1 cellular context compared by ENCODE assay signal in the genomic region with DNA sequence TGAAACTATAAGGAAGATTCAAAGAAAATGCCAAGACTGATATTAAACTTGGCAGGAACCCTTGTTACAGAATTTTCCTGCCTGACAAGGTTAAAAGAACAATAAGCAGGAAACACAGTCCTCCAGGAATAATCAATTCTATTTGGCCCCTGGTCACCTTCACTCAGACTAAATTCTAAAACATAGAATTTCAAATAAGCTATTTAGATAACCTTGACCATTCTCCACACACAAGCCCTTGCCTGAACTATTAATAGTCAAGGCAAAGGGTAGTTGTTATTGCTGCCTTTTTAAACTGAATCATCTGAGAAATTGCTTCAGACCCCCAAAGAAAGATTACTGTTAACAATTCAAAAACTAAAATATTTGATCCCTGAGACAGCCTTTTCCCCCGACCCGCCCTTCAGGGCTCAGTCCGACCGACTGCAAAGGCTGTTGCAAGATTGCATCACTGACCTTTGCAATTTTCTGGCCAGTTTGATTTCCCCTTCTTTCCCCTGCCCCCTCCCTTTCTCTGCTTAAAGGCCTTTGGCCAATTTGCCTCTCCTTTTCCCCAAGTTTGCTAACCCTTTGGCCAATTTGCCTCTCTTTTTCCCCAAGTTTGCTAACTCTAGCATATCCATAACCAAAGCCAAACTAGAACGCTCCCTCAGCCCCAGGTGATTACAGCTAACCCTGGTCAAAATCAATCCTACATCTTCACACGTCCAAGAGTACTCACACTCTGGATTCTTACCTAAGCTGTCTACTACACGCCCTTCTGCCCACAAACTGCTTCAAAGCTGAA.
TF ChIP-seq lines count a peak whose summit lies in the region.

No MANE protein-coding gene starts in this region.

TF ChIP-seq in K562, 482 proteins besides CTCF, POLR2A, EP300 and RAD21 (continued from another document and continues in another):
- TF ChIP-seq, protein P1, sequence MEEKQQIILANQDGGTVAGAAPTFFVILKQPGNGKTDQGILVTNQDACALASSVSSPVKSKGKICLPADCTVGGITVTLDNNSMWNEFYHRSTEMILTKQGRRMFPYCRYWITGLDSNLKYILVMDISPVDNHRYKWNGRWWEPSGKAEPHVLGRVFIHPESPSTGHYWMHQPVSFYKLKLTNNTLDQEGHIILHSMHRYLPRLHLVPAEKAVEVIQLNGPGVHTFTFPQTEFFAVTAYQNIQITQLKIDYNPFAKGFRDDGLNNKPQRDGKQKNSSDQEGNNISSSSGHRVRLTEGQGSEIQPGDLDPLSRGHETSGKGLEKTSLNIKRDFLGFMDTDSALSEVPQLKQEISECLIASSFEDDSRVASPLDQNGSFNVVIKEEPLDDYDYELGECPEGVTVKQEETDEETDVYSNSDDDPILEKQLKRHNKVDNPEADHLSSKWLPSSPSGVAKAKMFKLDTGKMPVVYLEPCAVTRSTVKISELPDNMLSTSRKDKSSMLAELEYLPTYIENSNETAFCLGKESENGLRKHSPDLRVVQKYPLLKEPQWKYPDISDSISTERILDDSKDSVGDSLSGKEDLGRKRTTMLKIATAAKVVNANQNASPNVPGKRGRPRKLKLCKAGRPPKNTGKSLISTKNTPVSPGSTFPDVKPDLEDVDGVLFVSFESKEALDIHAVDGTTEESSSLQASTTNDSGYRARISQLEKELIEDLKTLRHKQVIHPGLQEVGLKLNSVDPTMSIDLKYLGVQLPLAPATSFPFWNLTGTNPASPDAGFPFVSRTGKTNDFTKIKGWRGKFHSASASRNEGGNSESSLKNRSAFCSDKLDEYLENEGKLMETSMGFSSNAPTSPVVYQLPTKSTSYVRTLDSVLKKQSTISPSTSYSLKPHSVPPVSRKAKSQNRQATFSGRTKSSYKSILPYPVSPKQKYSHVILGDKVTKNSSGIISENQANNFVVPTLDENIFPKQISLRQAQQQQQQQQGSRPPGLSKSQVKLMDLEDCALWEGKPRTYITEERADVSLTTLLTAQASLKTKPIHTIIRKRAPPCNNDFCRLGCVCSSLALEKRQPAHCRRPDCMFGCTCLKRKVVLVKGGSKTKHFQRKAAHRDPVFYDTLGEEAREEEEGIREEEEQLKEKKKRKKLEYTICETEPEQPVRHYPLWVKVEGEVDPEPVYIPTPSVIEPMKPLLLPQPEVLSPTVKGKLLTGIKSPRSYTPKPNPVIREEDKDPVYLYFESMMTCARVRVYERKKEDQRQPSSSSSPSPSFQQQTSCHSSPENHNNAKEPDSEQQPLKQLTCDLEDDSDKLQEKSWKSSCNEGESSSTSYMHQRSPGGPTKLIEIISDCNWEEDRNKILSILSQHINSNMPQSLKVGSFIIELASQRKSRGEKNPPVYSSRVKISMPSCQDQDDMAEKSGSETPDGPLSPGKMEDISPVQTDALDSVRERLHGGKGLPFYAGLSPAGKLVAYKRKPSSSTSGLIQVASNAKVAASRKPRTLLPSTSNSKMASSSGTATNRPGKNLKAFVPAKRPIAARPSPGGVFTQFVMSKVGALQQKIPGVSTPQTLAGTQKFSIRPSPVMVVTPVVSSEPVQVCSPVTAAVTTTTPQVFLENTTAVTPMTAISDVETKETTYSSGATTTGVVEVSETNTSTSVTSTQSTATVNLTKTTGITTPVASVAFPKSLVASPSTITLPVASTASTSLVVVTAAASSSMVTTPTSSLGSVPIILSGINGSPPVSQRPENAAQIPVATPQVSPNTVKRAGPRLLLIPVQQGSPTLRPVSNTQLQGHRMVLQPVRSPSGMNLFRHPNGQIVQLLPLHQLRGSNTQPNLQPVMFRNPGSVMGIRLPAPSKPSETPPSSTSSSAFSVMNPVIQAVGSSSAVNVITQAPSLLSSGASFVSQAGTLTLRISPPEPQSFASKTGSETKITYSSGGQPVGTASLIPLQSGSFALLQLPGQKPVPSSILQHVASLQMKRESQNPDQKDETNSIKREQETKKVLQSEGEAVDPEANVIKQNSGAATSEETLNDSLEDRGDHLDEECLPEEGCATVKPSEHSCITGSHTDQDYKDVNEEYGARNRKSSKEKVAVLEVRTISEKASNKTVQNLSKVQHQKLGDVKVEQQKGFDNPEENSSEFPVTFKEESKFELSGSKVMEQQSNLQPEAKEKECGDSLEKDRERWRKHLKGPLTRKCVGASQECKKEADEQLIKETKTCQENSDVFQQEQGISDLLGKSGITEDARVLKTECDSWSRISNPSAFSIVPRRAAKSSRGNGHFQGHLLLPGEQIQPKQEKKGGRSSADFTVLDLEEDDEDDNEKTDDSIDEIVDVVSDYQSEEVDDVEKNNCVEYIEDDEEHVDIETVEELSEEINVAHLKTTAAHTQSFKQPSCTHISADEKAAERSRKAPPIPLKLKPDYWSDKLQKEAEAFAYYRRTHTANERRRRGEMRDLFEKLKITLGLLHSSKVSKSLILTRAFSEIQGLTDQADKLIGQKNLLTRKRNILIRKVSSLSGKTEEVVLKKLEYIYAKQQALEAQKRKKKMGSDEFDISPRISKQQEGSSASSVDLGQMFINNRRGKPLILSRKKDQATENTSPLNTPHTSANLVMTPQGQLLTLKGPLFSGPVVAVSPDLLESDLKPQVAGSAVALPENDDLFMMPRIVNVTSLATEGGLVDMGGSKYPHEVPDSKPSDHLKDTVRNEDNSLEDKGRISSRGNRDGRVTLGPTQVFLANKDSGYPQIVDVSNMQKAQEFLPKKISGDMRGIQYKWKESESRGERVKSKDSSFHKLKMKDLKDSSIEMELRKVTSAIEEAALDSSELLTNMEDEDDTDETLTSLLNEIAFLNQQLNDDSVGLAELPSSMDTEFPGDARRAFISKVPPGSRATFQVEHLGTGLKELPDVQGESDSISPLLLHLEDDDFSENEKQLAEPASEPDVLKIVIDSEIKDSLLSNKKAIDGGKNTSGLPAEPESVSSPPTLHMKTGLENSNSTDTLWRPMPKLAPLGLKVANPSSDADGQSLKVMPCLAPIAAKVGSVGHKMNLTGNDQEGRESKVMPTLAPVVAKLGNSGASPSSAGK (IDR thresholded peaks at IDR 0.05), result peak; percentile 13; the same call in 1 of the 2 replicates
- TF ChIP-seq ZNF778 (CRISPR knock-in tag; IDR thresholded peaks at IDR 0.05) (no peak), ZNF143 (CRISPR knock-in tag; IDR thresholded peaks at IDR 0.05) (no peak), CEBPB (tag; IDR thresholded peaks at IDR 0.05) (peak; percentile 95), BRD4 (IDR thresholded peaks at IDR 0.05) (0 out of 2 replicates have a peak, but pooled peaks have one; percentile 29), BACH1 (tag; IDR thresholded peaks at IDR 0.05) (peak; percentile 60; the same call in 1 of the 2 replicates), KLF13 (tag; IDR thresholded peaks at IDR 0.05; ENCODE audit: borderline replicate concordance, low read depth) (no peak), SMARCA4 (IDR thresholded peaks at IDR 0.05) (peak; percentile 16; the same call in 1 of the 2 replicates), ZNF695 (CRISPR knock-in tag; IDR thresholded peaks at IDR 0.05) (no peak), ZEB2 (IDR thresholded peaks at IDR 0.05) (peak; percentile 18; the same call in 1 of the 2 replicates), ETV6 (IDR thresholded peaks at IDR 0.05; ENCODE audit: borderline replicate concordance in 1 of 2, low read depth in 2 of 2, low read length in 1 of 2) (peak in 1 of 2 experiments; percentile 56; a peak in 1 of 4 replicates), ETV6 (CRISPR knock-in tag; IDR thresholded peaks at IDR 0.05; ENCODE audit: borderline replicate concordance) (no peak), PTBP1 (IDR thresholded peaks at IDR 0.05; ENCODE audit: low read depth, low read length) (no peak), MYBL2 (IDR thresholded peaks at IDR 0.05; ENCODE audit: low read depth) (no peak), MYBL2 (CRISPR knock-in tag; IDR thresholded peaks at IDR 0.05; ENCODE audit: borderline replicate concordance) (no peak), DMBX1 (CRISPR knock-in tag; IDR thresholded peaks at IDR 0.05; ENCODE audit: borderline replicate concordance) (peak; percentile 80), KLF10 (CRISPR knock-in tag; IDR thresholded peaks at IDR 0.05) (peak; percentile 34; the same call in 1 of the 2 replicates), LEF1 (IDR thresholded peaks at IDR 0.05) (peak; percentile 49; the same call in 1 of the 2 replicates), MECOM (CRISPR knock-in tag; IDR thresholded peaks at IDR 0.05) (peak; percentile 2; the same call in 1 of the 2 replicates), KLF6 (CRISPR knock-in tag; IDR thresholded peaks at IDR 0.05; ENCODE audit: borderline replicate concordance) (peak; percentile 73), PYGO2 (tag; IDR thresholded peaks at IDR 0.05) (peak; percentile 59; the same call in 1 of the 2 replicates), ERF (CRISPR knock-in tag; IDR thresholded peaks at IDR 0.05) (peak; percentile 41; the same call in 1 of the 2 replicates), C11orf30 (IDR thresholded peaks at IDR 0.05; ENCODE audit: low read depth) (no peak), FOSL1 (tag; conservative IDR thresholded peaks at IDR 0.05) (peak; percentile 83), TBL1XR1 (IDR thresholded peaks at IDR 0.05; ENCODE audit: low read length in 2 of 2) (peak in 1 of 2 experiments; percentile 54; a peak in 1 of 4 replicates), OTX1 (CRISPR knock-in tag; IDR thresholded peaks at IDR 0.05) (peak; percentile 85), ZBTB17 (CRISPR knock-in tag; IDR thresholded peaks at IDR 0.05) (peak; percentile 54)
- TF ChIP-seq, protein P2, sequence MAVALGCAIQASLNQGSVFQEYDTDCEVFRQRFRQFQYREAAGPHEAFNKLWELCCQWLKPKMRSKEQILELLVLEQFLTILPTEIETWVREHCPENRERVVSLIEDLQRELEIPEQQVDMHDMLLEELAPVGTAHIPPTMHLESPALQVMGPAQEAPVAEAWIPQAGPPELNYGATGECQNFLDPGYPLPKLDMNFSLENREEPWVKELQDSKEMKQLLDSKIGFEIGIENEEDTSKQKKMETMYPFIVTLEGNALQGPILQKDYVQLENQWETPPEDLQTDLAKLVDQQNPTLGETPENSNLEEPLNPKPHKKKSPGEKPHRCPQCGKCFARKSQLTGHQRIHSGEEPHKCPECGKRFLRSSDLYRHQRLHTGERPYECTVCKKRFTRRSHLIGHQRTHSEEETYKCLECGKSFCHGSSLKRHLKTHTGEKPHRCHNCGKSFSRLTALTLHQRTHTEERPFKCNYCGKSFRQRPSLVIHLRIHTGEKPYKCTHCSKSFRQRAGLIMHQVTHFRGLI (CRISPR knock-in tag; IDR thresholded peaks at IDR 0.05), result peak; percentile 12; the same call in 1 of the 2 replicates
- TF ChIP-seq, protein P3, sequence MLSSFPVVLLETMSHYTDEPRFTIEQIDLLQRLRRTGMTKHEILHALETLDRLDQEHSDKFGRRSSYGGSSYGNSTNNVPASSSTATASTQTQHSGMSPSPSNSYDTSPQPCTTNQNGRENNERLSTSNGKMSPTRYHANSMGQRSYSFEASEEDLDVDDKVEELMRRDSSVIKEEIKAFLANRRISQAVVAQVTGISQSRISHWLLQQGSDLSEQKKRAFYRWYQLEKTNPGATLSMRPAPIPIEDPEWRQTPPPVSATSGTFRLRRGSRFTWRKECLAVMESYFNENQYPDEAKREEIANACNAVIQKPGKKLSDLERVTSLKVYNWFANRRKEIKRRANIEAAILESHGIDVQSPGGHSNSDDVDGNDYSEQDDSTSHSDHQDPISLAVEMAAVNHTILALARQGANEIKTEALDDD (IDR thresholded peaks at IDR 0.05), result peak; percentile 30; the same call in 1 of the 2 replicates
- TF ChIP-seq, protein P4, sequence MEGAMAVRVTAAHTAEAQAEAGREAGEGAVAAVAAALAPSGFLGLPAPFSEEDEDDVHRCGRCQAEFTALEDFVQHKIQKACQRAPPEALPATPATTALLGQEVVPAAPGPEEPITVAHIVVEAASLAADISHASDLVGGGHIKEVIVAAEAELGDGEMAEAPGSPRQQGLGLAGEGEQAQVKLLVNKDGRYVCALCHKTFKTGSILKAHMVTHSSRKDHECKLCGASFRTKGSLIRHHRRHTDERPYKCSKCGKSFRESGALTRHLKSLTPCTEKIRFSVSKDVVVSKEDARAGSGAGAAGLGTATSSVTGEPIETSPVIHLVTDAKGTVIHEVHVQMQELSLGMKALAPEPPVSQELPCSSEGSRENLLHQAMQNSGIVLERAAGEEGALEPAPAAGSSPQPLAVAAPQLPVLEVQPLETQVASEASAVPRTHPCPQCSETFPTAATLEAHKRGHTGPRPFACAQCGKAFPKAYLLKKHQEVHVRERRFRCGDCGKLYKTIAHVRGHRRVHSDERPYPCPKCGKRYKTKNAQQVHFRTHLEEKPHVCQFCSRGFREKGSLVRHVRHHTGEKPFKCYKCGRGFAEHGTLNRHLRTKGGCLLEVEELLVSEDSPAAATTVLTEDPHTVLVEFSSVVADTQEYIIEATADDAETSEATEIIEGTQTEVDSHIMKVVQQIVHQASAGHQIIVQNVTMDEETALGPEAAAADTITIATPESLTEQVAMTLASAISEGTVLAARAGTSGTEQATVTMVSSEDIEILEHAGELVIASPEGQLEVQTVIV (CRISPR knock-in tag; IDR thresholded peaks at IDR 0.05; ENCODE audit: borderline replicate concordance), result 0 out of 2 replicates have a peak, but pooled peaks have one; percentile 12
- TF ChIP-seq, protein P5, sequence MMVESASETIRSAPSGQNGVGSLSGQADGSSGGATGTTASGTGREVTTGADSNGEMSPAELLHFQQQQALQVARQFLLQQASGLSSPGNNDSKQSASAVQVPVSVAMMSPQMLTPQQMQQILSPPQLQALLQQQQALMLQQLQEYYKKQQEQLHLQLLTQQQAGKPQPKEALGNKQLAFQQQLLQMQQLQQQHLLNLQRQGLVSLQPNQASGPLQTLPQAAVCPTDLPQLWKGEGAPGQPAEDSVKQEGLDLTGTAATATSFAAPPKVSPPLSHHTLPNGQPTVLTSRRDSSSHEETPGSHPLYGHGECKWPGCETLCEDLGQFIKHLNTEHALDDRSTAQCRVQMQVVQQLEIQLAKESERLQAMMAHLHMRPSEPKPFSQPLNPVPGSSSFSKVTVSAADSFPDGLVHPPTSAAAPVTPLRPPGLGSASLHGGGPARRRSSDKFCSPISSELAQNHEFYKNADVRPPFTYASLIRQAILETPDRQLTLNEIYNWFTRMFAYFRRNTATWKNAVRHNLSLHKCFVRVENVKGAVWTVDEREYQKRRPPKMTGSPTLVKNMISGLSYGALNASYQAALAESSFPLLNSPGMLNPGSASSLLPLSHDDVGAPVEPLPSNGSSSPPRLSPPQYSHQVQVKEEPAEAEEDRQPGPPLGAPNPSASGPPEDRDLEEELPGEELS (CRISPR knock-in tag; IDR thresholded peaks at IDR 0.05; ENCODE audit: borderline replicate concordance), result no peak
- TF ChIP-seq, protein P6, sequence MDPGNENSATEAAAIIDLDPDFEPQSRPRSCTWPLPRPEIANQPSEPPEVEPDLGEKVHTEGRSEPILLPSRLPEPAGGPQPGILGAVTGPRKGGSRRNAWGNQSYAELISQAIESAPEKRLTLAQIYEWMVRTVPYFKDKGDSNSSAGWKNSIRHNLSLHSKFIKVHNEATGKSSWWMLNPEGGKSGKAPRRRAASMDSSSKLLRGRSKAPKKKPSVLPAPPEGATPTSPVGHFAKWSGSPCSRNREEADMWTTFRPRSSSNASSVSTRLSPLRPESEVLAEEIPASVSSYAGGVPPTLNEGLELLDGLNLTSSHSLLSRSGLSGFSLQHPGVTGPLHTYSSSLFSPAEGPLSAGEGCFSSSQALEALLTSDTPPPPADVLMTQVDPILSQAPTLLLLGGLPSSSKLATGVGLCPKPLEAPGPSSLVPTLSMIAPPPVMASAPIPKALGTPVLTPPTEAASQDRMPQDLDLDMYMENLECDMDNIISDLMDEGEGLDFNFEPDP (CRISPR knock-in tag; IDR thresholded peaks at IDR 0.05), result no peak
